In the genomic region with DNA sequence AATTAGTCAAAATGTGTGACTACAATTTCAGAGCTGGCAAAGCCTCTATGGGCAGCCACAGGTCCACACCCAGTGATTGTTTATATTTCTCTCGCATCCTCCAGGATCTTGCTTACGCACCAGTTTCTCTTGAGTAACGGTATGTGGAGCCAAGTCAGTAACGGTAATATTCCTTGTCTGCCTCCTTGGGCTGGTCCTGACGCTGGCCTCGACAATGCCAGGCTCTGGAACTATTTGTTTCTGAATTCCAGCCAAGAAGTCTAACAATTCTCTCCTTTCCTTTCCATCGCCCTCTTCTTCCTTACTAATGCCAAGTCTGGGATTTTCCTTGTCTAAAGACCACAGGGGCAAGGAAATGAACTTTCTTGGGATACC, we compare ENCODE assay signal across 11 cellular contexts. TPM values are rescaled to one million over a fixed set of nuclear protein-coding genes. Genes with fewer than 3 reads are reported as not detected.
DNase-seq lines count a peak whose midpoint lies in the region; ATAC-seq, FAIRE-seq and TF ChIP-seq lines count a peak whose summit lies in the region.
"Had no signal": no experiment of that assay in that cellular context is flagged by ENCODE, and none has a peak within 500 bp of the region (broad histone marks: within the 10 kb centered on the region; RNA-seq: fewer than 3 reads in every experiment).

No MANE protein-coding gene starts in this region.

- H2AK5ac ChIP-seq in H1 (ENCODE audit: low read depth, low read length) = no peak overlapping the region

- no peaks in the 10 kb centered on the region for H3K9me3 ChIP-seq in DOHH2 (ENCODE audit: control insufficient read depth, insufficient read depth, low read length)
- no peaks in the 10 kb centered on the region for H3K9me3 ChIP-seq in Karpas-422 (ENCODE audit: low read length)
- no peaks in the 10 kb centered on the region for H3K9me3 ChIP-seq in H1 (ENCODE audit: insufficient read depth in 2 of 2, low read depth in 1 of 2, low read length in 1 of 2)
- no peaks in the 10 kb centered on the region for H3K9me3 ChIP-seq in kidney (ENCODE audit: control insufficient read depth in 1 of 2, low read length in 2 of 2)

- no peak overlapping the region for H3K18ac ChIP-seq in H1 (ENCODE audit: extremely low read depth, low read length)

- H3K9me2 ChIP-seq in DOHH2 (replicated peaks; ENCODE audit: control insufficient read depth, low read length) (no peaks in the 10 kb centered on the region), Karpas-422 (replicated peaks; ENCODE audit: insufficient read depth, low read length) (no peaks in the 10 kb centered on the region)

- H2BK5ac ChIP-seq in H1 (ENCODE audit: low read depth, low read length) = no peak overlapping the region

- no peak overlapping the region for H3K4ac ChIP-seq in H1 (replicated peaks; ENCODE audit: insufficient read length, low read depth, low read length)

- H4K8ac ChIP-seq in H1 (ENCODE audit: extremely low read depth, insufficient read depth, low read length) = no peak overlapping the region

- no peak overlapping the region for H4K5ac ChIP-seq in H1 (ENCODE audit: insufficient read length, low read depth, low read length)

- peaks cover 16% of the 10 kb centered on the region for H3F3A ChIP-seq in DOHH2 (ENCODE audit: control insufficient read depth, insufficient read depth)

- H3K4me3 ChIP-seq in DOHH2 (ENCODE audit: low read length) (peak overlapping the region; percentile 14), Karpas-422 (ENCODE audit: low read length) (peak overlapping the region; percentile 26; the same call in 1 of the 2 replicates), H1 (ENCODE audit: extremely low read depth in 1 of 4, insufficient read depth in 2 of 4, low read depth in 3 of 4, low read length in 4 of 4) (no peak overlapping the region), kidney (ENCODE audit: low read length in 2 of 2) (no peak overlapping the region), H7 (ENCODE audit: insufficient read depth, low read depth, low read length) (no peak overlapping the region)

- H2BK20ac ChIP-seq in H1 (ENCODE audit: low read length) = no peak overlapping the region

- no peak for TF ChIP-seq RAD21 in H1 (IDR thresholded peaks at IDR 0.05 in 1 of 2, conservative IDR thresholded peaks at IDR 0.05 in 1 of 2; ENCODE audit: low read depth in 2 of 2, low read length in 2 of 2)

- H3K14ac ChIP-seq in H1 (ENCODE audit: insufficient read length) = no peak overlapping the region

- H3K27ac ChIP-seq in DOHH2 (ENCODE audit: low read depth, low read length) (no peak overlapping the region), Karpas-422 (ENCODE audit: low read length) (peak overlapping the region; percentile 97), H1 (ENCODE audit: low read depth, low read length) (no peak overlapping the region), kidney (ENCODE audit: low read depth in 2 of 2, low read length in 2 of 2) (no peak overlapping the region)
- H3K27ac ChIP-seq: VCaP had no signal

- 84% methylated on average over 7 of the region's 7 CpGs; no CpG with 5 or more reads in 1 of the 2 experiments for WGBS in H1 (ENCODE audit: extremely low coverage in 1 of 2, insufficient coverage in 1 of 2, insufficient read length in 1 of 2, insufficient replicate concordance in 2 of 2, low coverage in 1 of 2, low lambda C conversion rate in 2 of 2, missing lambda C conversion rate in 1 of 2), 2 experiments

- no peak for TF ChIP-seq POLR2A in H1 (IDR thresholded peaks at IDR 0.05; ENCODE audit: control extremely low read depth in 1 of 2, low read depth in 2 of 2, low read length in 2 of 2)

- no peak overlapping the region for H4K91ac ChIP-seq in H1 (replicated peaks; ENCODE audit: insufficient read length, low read length)

- H2BK120ac ChIP-seq in H1 (replicated peaks; ENCODE audit: low read depth, low read length) = no peak overlapping the region

- H3K4me1 ChIP-seq in DOHH2 (ENCODE audit: control insufficient read depth, low read length) (peaks cover 63% of the 10 kb centered on the region), Karpas-422 (ENCODE audit: low read length) (peaks cover 76% of the 10 kb centered on the region), H1 (replicated peaks in 1 of 4; ENCODE audit: control insufficient read depth in 3 of 4, insufficient read depth in 4 of 4, low read length in 3 of 4) (no peaks in the 10 kb centered on the region), kidney (ENCODE audit: control insufficient read depth in 1 of 2, insufficient read depth in 1 of 2, low read depth in 1 of 2, low read length in 2 of 2) (no peaks in the 10 kb centered on the region)

- no peak overlapping the region for H2BK12ac ChIP-seq in H1 (ENCODE audit: low read depth, low read length)

- no peak for DNase-seq in Karpas-422
- no peak for DNase-seq in H1 (ENCODE audit: low read depth in 1 of 2, low spot score in 2 of 2)
- DNase-seq in omental fat pad (ENCODE audit: low spot score) = no peak
- no peak for DNase-seq in kidney
- DNase-seq in H7 = no peak
- DNase-seq: head of caudate nucleus had no signal

- peak overlapping the region; percentile 57 for H3K9ac ChIP-seq in Karpas-422 (ENCODE audit: low read length)
- H3K9ac ChIP-seq in H1 (replicated peaks in 1 of 4; ENCODE audit: extremely low read depth in 1 of 4, low read depth in 3 of 4, low read length in 3 of 4) = no peak overlapping the region
- H3K9ac ChIP-seq in kidney (ENCODE audit: low read length in 2 of 2) = no peak overlapping the region

- H3K36me3 ChIP-seq in DOHH2 (ENCODE audit: control insufficient read depth, low read length) (no peaks in the 10 kb centered on the region), Karpas-422 (ENCODE audit: insufficient read depth, low read length) (no peaks in the 10 kb centered on the region), H1 (ENCODE audit: control insufficient read depth in 2 of 4, insufficient read depth in 4 of 4, low read length in 3 of 4) (no peaks in the 10 kb centered on the region), kidney (ENCODE audit: control insufficient read depth in 1 of 2, insufficient read depth in 2 of 2, low read length in 2 of 2) (no peaks in the 10 kb centered on the region), H7 (replicated peaks; ENCODE audit: control insufficient read depth, insufficient read depth, low read length) (no peaks in the 10 kb centered on the region)

- CTCF ChIA-PET in H1 (lab: Charles Lee; ENCODE audit: partially characterized antibody) = no interaction called here

- intact Hi-C loops in kidney (cut with DNase I) = no loop called here

- H2BK15ac ChIP-seq in H1 (ENCODE audit: low read length) = no peak overlapping the region

- H3K27me3 ChIP-seq in DOHH2 (ENCODE audit: control insufficient read depth, low read length) (peaks cover 33% of the 10 kb centered on the region), Karpas-422 (ENCODE audit: low read length) (no peaks in the 10 kb centered on the region), H1 (replicated peaks in 1 of 4; ENCODE audit: control insufficient read depth in 3 of 4, extremely low read depth in 1 of 4, insufficient read depth in 3 of 4, low read length in 3 of 4) (no peaks in the 10 kb centered on the region), H7 (ENCODE audit: control insufficient read depth, insufficient read depth, low read length) (no peaks in the 10 kb centered on the region)

- FAIRE-seq in H1 (lab: Jason Lieb, UNC) (no peak), kidney (lab: Jason Lieb, UNC) (no peak)
- FAIRE-seq: G401.6 had no signal

- H3K4me2 ChIP-seq in DOHH2 (ENCODE audit: low read length) (peak overlapping the region; percentile 67), Karpas-422 (ENCODE audit: low read depth, low read length, poor library complexity, severe bottlenecking) (peak overlapping the region; percentile 65), H1 (ENCODE audit: insufficient read depth in 1 of 2, low read depth in 2 of 2, low read length in 2 of 2) (no peak overlapping the region)

- no peak for TF ChIP-seq EP300 in H1 (IDR thresholded peaks at IDR 0.05; ENCODE audit: borderline replicate concordance in 1 of 2, low read depth in 2 of 2, low read length in 2 of 2)

- no peak overlapping the region for H3K56ac ChIP-seq in H1 (replicated peaks; ENCODE audit: insufficient read length, low read depth, low read length)

- H3K23me2 ChIP-seq in H1 (ENCODE audit: low read depth, low read length) = no peaks in the 10 kb centered on the region

- H3K79me2 ChIP-seq in DOHH2 (ENCODE audit: control insufficient read depth, low read length) = no peaks in the 10 kb centered on the region
- no peaks in the 10 kb centered on the region for H3K79me2 ChIP-seq in Karpas-422 (ENCODE audit: low read length)
- H3K79me2 ChIP-seq in H1 (ENCODE audit: control insufficient read depth in 1 of 2, insufficient read depth in 2 of 2, low read length in 2 of 2) = no peaks in the 10 kb centered on the region

- H3K79me1 ChIP-seq in H1 (ENCODE audit: low read depth, low read length) = no peaks in the 10 kb centered on the region

- POLR2A ChIA-PET in H1 (lab: Charles Lee; ENCODE audit: partially characterized antibody) = no interaction called here

- H3K23ac ChIP-seq in H1 (ENCODE audit: insufficient read length) = no peak overlapping the region

- H2AFZ ChIP-seq in Karpas-422 (ENCODE audit: low read length) (no peak overlapping the region), H1 (ENCODE audit: low read length) (peak overlapping the region; percentile 95)

- peak; percentile 80 for ATAC-seq in omental fat pad (ENCODE audit: low FRiP score)
- ATAC-seq in HG03342 (IDR thresholded peaks at IDR 0.05; ENCODE audit: unreplicated experiment) = no peak
- ATAC-seq in GM18502 (IDR thresholded peaks at IDR 0.05; ENCODE audit: poor library complexity, unreplicated experiment) = no peak

- no peaks in the 10 kb centered on the region for H4K20me1 ChIP-seq in DOHH2 (ENCODE audit: control insufficient read depth, insufficient read depth, low read depth, low read length)
- no peaks in the 10 kb centered on the region for H4K20me1 ChIP-seq in Karpas-422 (ENCODE audit: insufficient read depth, low read depth, low read length)
- H4K20me1 ChIP-seq in H1 (replicated peaks in 1 of 2; ENCODE audit: control insufficient read depth in 1 of 2, insufficient read depth in 2 of 2, low read length in 2 of 2) = no peaks in the 10 kb centered on the region

- TF ChIP-seq CTCF in DOHH2 (IDR thresholded peaks at IDR 0.05; ENCODE audit: low read depth, low read length, poor library complexity, severe bottlenecking) (no peak), H1 (IDR thresholded peaks at IDR 0.05; ENCODE audit: control extremely low read depth in 1 of 3, insufficient read depth in 1 of 3, low read depth in 1 of 3, low read length in 3 of 3) (no peak), omental fat pad (IDR thresholded peaks at IDR 0.05) (no peak), kidney (IDR thresholded peaks at IDR 0.05; ENCODE audit: borderline replicate concordance, extremely low read depth, insufficient read depth) (no peak)

RNA-seq across cellular contexts. Expression of a gene that starts 10.0 kb away (rescaled TPM):
- total RNA-seq in Karpas-422 (2014; rRNA removed; shearing (Covaris generic); ENCODE audit: low replicate concordance) = 37.7 and 65.0 TPM in 2 replicates
- 98.8 and 100 TPM in 2 replicates for total RNA-seq in H1 (2021; fragmentation: NEBNext Ultra II Directional; extraction: Animal tissue kit (Norgen Biotek cat#: 25700))
- 29.3 and 44.6 TPM in 2 replicates for polyA plus RNA-seq in H1 (2011; rRNA removed)
- 48.1 TPM for polyA plus RNA-seq in H1 (2011; cell fraction: cytosol; rRNA removed)
- polyA plus RNA-seq in H1 (2011; cell fraction: nucleus; rRNA removed) = 39.3 TPM
- 48.8 to 89.9 TPM (median 64.1 TPM) in 4 replicates for polyA plus RNA-seq in H1 (2012, experiment 1 of 2)
- 4.0 TPM for polyA plus RNA-seq in H1 (2012, experiment 2 of 2)
- 41.4 TPM for polyA plus RNA-seq in H1 (2013, experiment 1 of 2)
- 36.7 TPM for polyA plus RNA-seq in H1 (2013, experiment 2 of 2)
- polyA minus RNA-seq in H1 (2011; rRNA and poly(A)+ RNA removed) = 179 and 250 TPM in 2 replicates
- 70.5 TPM for polyA minus RNA-seq in H1 (2011; cell fraction: cytosol; rRNA and poly(A)+ RNA removed)
- polyA minus RNA-seq in H1 (2011; cell fraction: nucleus; rRNA and poly(A)+ RNA removed) = 97.0 TPM
- 10 to 100 TPM; 21.8 to 40.2 (median 30.7) TPM for total RNA-seq in omental fat pad
- 39.3 TPM for total RNA-seq in kidney
- 6.8 TPM for polyA plus RNA-seq in kidney (ENCODE audit: insufficient read depth, low read depth, low replicate concordance)
- total RNA-seq in H7 (2014; rRNA removed; shearing (Covaris generic)) = 48.0 and 52.4 TPM in 2 replicates

Comparison
In these comparisons a context has a peak if more than half of its experiments do, and no peak if none do; other contexts are left out.
1. H3K4me2 ChIP-seq: peak in DOHH2 (single experiment) and Karpas-422 (single experiment); none in H1 (0 of 2).
2. H3K4me3 ChIP-seq: peak in DOHH2 (single experiment) and Karpas-422 (single experiment); none in H1 (0 of 4), kidney (0 of 2) and H7 (single experiment).